In the genomic region with DNA sequence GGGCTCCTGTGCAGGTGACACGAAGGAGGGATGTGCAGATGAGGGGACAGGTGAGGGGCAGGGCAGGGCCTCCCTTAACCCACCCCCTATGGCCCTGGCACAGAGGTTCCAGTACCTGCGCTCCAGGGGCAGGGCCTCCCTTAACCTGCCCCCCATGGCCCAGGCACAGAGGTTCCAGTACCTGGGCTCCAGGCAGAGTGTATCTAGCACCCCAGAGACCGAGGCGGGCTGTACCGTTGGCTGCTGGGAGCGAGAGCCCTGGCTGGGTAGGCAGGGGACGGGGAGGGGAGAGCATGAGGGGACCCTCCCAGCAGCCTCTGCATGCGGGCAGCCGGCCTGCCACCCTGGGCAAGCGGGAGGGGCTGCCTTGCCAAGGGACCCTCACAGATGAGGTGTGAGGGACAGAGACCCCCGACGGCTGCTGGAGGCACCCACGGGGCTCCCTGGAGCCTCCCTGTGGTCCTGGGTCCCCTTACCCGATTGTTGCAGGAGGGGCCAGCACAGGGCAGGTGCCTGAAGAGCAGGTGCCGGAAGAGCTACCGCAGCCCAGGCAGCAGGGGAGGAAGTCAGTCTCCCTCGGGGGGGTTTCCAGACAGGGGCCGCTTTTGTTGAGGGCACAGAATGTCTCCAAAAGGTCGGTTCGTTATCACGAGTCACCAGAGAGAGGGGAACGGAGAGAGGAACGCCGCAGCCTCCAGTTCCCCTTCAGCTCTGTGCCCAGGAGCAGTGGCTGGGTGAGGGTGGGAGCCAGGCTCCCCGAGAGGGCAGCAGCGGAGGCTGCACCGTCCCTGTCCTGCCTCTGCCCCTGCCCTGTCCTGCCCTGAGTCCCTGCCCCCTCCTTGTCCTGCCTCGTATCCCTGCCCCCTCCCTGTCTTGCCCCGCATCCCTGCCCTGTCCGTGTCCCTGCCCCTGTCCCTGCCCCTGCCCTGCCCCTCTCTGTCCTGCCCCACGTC, we compare ENCODE assay signal across 8 cellular contexts. TPM values are rescaled to one million over a fixed set of nuclear protein-coding genes. Genes with fewer than 3 reads are reported as not detected.
DNase-seq lines count a peak whose midpoint lies in the region; ATAC-seq, FAIRE-seq and TF ChIP-seq lines count a peak whose summit lies in the region.
"Not testable (repeated sequence)": the region's sequence is repeated elsewhere in the genome, so short reads cannot be mapped to it uniquely, and the experiment has no call there.

No MANE protein-coding gene starts in this region.

- H3K4me3 ChIP-seq in CD8-positive, alpha-beta memory T cell (ENCODE audit: low read length); OCI-LY3 (ENCODE audit: low read length); endothelial cell of umbilical vein (replicated peaks in 1 of 3; ENCODE audit: insufficient read depth in 1 of 3, low read depth in 1 of 3, low read length in 3 of 3); right lobe of liver; sigmoid colon; upper lobe of left lung: not testable (repeated sequence)

- H3K9me3 ChIP-seq in CD8-positive, alpha-beta memory T cell (ENCODE audit: low read length); OCI-LY3 (ENCODE audit: insufficient read depth, low read length); endothelial cell of umbilical vein (replicated peaks; ENCODE audit: control insufficient read depth, insufficient read depth, low read length); right lobe of liver; sigmoid colon; upper lobe of left lung: not testable (repeated sequence)

- WGBS in right lobe of liver (ENCODE audit: insufficient coverage, low coverage, low lambda C conversion rate, missing lambda C conversion rate), result no CpG with 5 or more reads among the region's 31 CpGs
- WGBS in sigmoid colon, 2 donors, result 43 to 88% methylated on average over 2 to 10 of the region's 31 CpGs
- no CpG with 5 or more reads among the region's 31 CpGs for WGBS in upper lobe of left lung, 2 donors

- H3K9me3 Mint-ChIP-seq in CD8-positive, alpha-beta memory T cell; activated CD8-positive, alpha-beta T cell treated with anti-CD3 and anti-CD28 coated beads, Interleukin-2, amount 10 ng/mL, durations not matched to agents 7 days and 5 days (ENCODE audit: insufficient read depth): not testable (repeated sequence)

- H3K4me1 Mint-ChIP-seq in CD8-positive, alpha-beta memory T cell; activated CD8-positive, alpha-beta T cell treated with anti-CD3 and anti-CD28 coated beads, Interleukin-2, amount 10 ng/mL, durations not matched to agents 7 days and 5 days (ENCODE audit: low read depth): not testable (repeated sequence)

- peak; percentile 64 for ATAC-seq in activated CD8-positive, alpha-beta T cell treated with anti-CD3 and anti-CD28 coated beads, Interleukin-2, amount 10 ng/mL, durations not matched to agents 7 days and 5 days
- ATAC-seq in right lobe of liver, result peak; percentile 27 to 50 (median 40)
- ATAC-seq in upper lobe of left lung (ENCODE audit: low FRiP score in 2 of 2), result peak; percentile 34 to 58

- not testable (repeated sequence) for TF ChIP-seq CTCF in OCI-LY3 (IDR thresholded peaks at IDR 0.05; ENCODE audit: low read depth, low read length); endothelial cell of umbilical vein (IDR thresholded peaks at IDR 0.05; ENCODE audit: extremely low read depth in 1 of 2, insufficient read depth in 1 of 2, low read depth in 1 of 2, low read length in 2 of 2); right lobe of liver (IDR thresholded peaks at IDR 0.05); sigmoid colon (IDR thresholded peaks at IDR 0.05); upper lobe of left lung (IDR thresholded peaks at IDR 0.05)

- CTCF ChIA-PET in CD8-positive, alpha-beta memory T cell (lab: Charles Lee); activated CD8-positive, alpha-beta T cell treated with anti-CD3 and anti-CD28 coated beads, Interleukin-2, amount 10 ng/mL, durations not matched to agents 7 days and 5 days (lab: Charles Lee); endothelial cell of umbilical vein (lab: Charles Lee): not testable (repeated sequence)

- POLR2A ChIA-PET in CD8-positive, alpha-beta memory T cell (lab: Charles Lee); activated CD8-positive, alpha-beta T cell treated with anti-CD3 and anti-CD28 coated beads, Interleukin-2, amount 10 ng/mL, durations not matched to agents 7 days and 5 days (lab: Charles Lee); endothelial cell of umbilical vein (lab: Charles Lee): not testable (repeated sequence)

- H3K27me3 ChIP-seq in CD8-positive, alpha-beta memory T cell (ENCODE audit: insufficient read depth, low read length, poor library complexity, severe bottlenecking); OCI-LY3 (ENCODE audit: low read depth, low read length); endothelial cell of umbilical vein (ENCODE audit: control insufficient read depth in 2 of 2, insufficient read depth in 2 of 2, low read length in 2 of 2); right lobe of liver; sigmoid colon; upper lobe of left lung: not testable (repeated sequence)

- H3K36me3 Mint-ChIP-seq in CD8-positive, alpha-beta memory T cell; activated CD8-positive, alpha-beta T cell treated with anti-CD3 and anti-CD28 coated beads, Interleukin-2, amount 10 ng/mL, durations not matched to agents 7 days and 5 days (ENCODE audit: low read depth): not testable (repeated sequence)

- H2AFZ ChIP-seq in OCI-LY3 (ENCODE audit: low read depth, low read length); endothelial cell of umbilical vein (ENCODE audit: low read depth, low read length): not testable (repeated sequence)

- not testable (repeated sequence) for BruUV-seq in endothelial cell of umbilical vein (replicated peaks; lab: Mats Ljungman, UMichigan)

- FAIRE-seq in endothelial cell of umbilical vein (lab: Jason Lieb, UNC), result peak; percentile 49

- intact Hi-C loops in endothelial cell of umbilical vein (cut with micrococcal nuclease); right lobe of liver (cut with DNase I); sigmoid colon (cut with DNase I): not testable (repeated sequence)

- dilution Hi-C loops in endothelial cell of umbilical vein (cut with MboI; ENCODE audit: extremely low pct_ligation_motif_present, low sequenced_read_pairs), result not testable (repeated sequence)

- H4K20me1 ChIP-seq in OCI-LY3 (ENCODE audit: insufficient read depth, low read length); endothelial cell of umbilical vein (replicated peaks; ENCODE audit: control insufficient read depth, extremely low read depth, insufficient read depth, low read length): not testable (repeated sequence)

- not testable (repeated sequence) for H3K4me2 ChIP-seq in OCI-LY3 (ENCODE audit: low read length); endothelial cell of umbilical vein (ENCODE audit: insufficient read depth, low read length)

- not testable (repeated sequence) for H3K27ac ChIP-seq in CD8-positive, alpha-beta memory T cell (ENCODE audit: low read depth, low read length); endothelial cell of umbilical vein (ENCODE audit: insufficient read depth, low read depth, low read length); right lobe of liver; sigmoid colon; upper lobe of left lung
- H3K27ac ChIP-seq in OCI-LY3 (ENCODE audit: low read length), result peak overlapping the region; percentile 52; the same call in 1 of the 2 replicates

- not testable (repeated sequence) for H3K4me1 ChIP-seq in CD8-positive, alpha-beta memory T cell (ENCODE audit: insufficient read depth, low read length); OCI-LY3 (ENCODE audit: low read length); endothelial cell of umbilical vein (ENCODE audit: control insufficient read depth, extremely low read depth, insufficient read depth, low read length); right lobe of liver; sigmoid colon; upper lobe of left lung

- TF ChIP-seq POLR2A in endothelial cell of umbilical vein (IDR thresholded peaks at IDR 0.05; ENCODE audit: low read depth, low read length); right lobe of liver (IDR thresholded peaks at IDR 0.05); sigmoid colon (IDR thresholded peaks at IDR 0.05): not testable (repeated sequence)
- TF ChIP-seq POLR2A in upper lobe of left lung (IDR thresholded peaks at IDR 0.05), result peak in 1 of 4 donors; percentile 27

- not testable (repeated sequence) for H3K9ac ChIP-seq in OCI-LY3 (ENCODE audit: low read length); endothelial cell of umbilical vein (replicated peaks; ENCODE audit: extremely low read depth, insufficient read depth, low read length)

- not testable (repeated sequence) for TF ChIP-seq EP300 in sigmoid colon (IDR thresholded peaks at IDR 0.05); upper lobe of left lung (IDR thresholded peaks at IDR 0.05)

- not testable (repeated sequence) for H3K36me3 ChIP-seq in CD8-positive, alpha-beta memory T cell (ENCODE audit: insufficient read depth, low read length); OCI-LY3 (replicated peaks; ENCODE audit: low read depth, low read length); endothelial cell of umbilical vein (ENCODE audit: control insufficient read depth in 2 of 2, extremely low read depth in 1 of 2, insufficient read depth in 2 of 2, low read length in 2 of 2); right lobe of liver; sigmoid colon; upper lobe of left lung

- DNase-seq in CD8-positive, alpha-beta memory T cell, result peak in 4 of 5 donors; percentile 0 to 37 (median 23)
- peak; percentile 15 for DNase-seq in activated CD8-positive, alpha-beta T cell treated with anti-CD3 and anti-CD28 coated beads, Interleukin-2, amount 10 ng/mL, durations not matched to agents 7 days and 5 days
- peak; percentile 1 for DNase-seq in activated naive CD4-positive, alpha-beta T cell treated with Interleukin-2 at 50 U/mL for 16 hours
- not testable (repeated sequence) for DNase-seq in endothelial cell of umbilical vein (ENCODE audit: low read depth, low spot score)
- DNase-seq in right lobe of liver (peak in 1 of 3 donors; percentile 5), sigmoid colon (peak; percentile 4), upper lobe of left lung (peak in 1 of 2 donors; percentile 31)

- H3K4me3 Mint-ChIP-seq in CD8-positive, alpha-beta memory T cell, result peak overlapping the region in 1 of 7 donors; percentile 39
- not testable (repeated sequence) for H3K4me3 Mint-ChIP-seq in activated CD8-positive, alpha-beta T cell treated with anti-CD3 and anti-CD28 coated beads, Interleukin-2, amount 10 ng/mL, durations not matched to agents 7 days and 5 days

- H3K9me1 ChIP-seq in endothelial cell of umbilical vein (replicated peaks; ENCODE audit: control insufficient read depth, extremely low read depth, insufficient read depth, low read length), result not testable (repeated sequence)

- H3K79me2 ChIP-seq in OCI-LY3 (ENCODE audit: low read length); endothelial cell of umbilical vein (ENCODE audit: control insufficient read depth, insufficient read depth, low read length): not testable (repeated sequence)

- not testable (repeated sequence) for H3K27me3 Mint-ChIP-seq in CD8-positive, alpha-beta memory T cell; activated CD8-positive, alpha-beta T cell treated with anti-CD3 and anti-CD28 coated beads, Interleukin-2, amount 10 ng/mL, durations not matched to agents 7 days and 5 days (ENCODE audit: low read depth)

- peak overlapping the region in 1 of 8 donors; percentile 38 for H3K27ac Mint-ChIP-seq in CD8-positive, alpha-beta memory T cell
- not testable (repeated sequence) for H3K27ac Mint-ChIP-seq in activated CD8-positive, alpha-beta T cell treated with anti-CD3 and anti-CD28 coated beads, Interleukin-2, amount 10 ng/mL, durations not matched to agents 7 days and 5 days

RNA-seq across cellular contexts. Expression of a gene that starts 26.1 kb away (rescaled TPM):
- 1 to 10 TPM; 7.6 to 9.0 TPM for total RNA-seq in CD8-positive, alpha-beta memory T cell
- polyA plus RNA-seq in CD8-positive, alpha-beta memory T cell, result 47.3 TPM
- total RNA-seq in activated CD8-positive, alpha-beta T cell treated with anti-CD3 and anti-CD28 coated beads, Interleukin-2, amount 10 ng/mL, durations not matched to agents 7 days and 5 days, result 10 to 100 TPM in 1 of 2 experiments, 1 to 10 TPM in 1; 8.2 to 10.6 TPM
- total RNA-seq in endothelial cell of umbilical vein, result 7.6 and 43.2 TPM in 2 replicates
- 16.3 and 22.3 TPM in 2 replicates for polyA plus RNA-seq in endothelial cell of umbilical vein
- polyA plus RNA-seq in endothelial cell of umbilical vein (2011; cell fraction: cytosol; rRNA removed), result 11.8 and 16.1 TPM in 2 replicates
- polyA plus RNA-seq in endothelial cell of umbilical vein (2011; cell fraction: nucleus; rRNA removed), result 48.9 and 62.3 TPM in 2 replicates
- 27.0 and 43.5 TPM in 2 replicates for polyA plus RNA-seq in endothelial cell of umbilical vein (2012)
- 6.8 and 25.7 TPM in 2 replicates for polyA minus RNA-seq in endothelial cell of umbilical vein
- 17.3 TPM for polyA minus RNA-seq in endothelial cell of umbilical vein (2011; cell fraction: cytosol; rRNA and poly(A)+ RNA removed)
- 11.1 and 15.4 TPM in 2 replicates for polyA minus RNA-seq in endothelial cell of umbilical vein (2011; cell fraction: nucleus; rRNA and poly(A)+ RNA removed)
- total RNA-seq in right lobe of liver, result 10 to 100 TPM in 3 of 6 experiments, 1 to 10 TPM in 3; 5.8 to 83.8 (median 11.1) TPM
- total RNA-seq in sigmoid colon, result 10 to 100 TPM in 3 of 4 donors, 1 to 10 TPM in 1; 6.5 to 34.6 (median 10.9) TPM
- 10 to 100 TPM; 12.5 to 68.2 (median 12.6) TPM for polyA plus RNA-seq in sigmoid colon
- total RNA-seq in upper lobe of left lung, result 10 to 100 TPM in 3 of 6 donors, 1 to 10 TPM in 3; 4.9 to 51.7 (median 10.2) TPM

RNA-seq across cellular contexts. Expression of a gene that starts 52.4 kb away (rescaled TPM):
- total RNA-seq in CD8-positive, alpha-beta memory T cell, result 10 to 100 TPM; 10.4 to 15.5 TPM
- polyA plus RNA-seq in CD8-positive, alpha-beta memory T cell, result 13.2 TPM
- total RNA-seq in activated CD8-positive, alpha-beta T cell treated with anti-CD3 and anti-CD28 coated beads, Interleukin-2, amount 10 ng/mL, durations not matched to agents 7 days and 5 days, result 1 to 10 TPM; 2.9 to 8.0 TPM
- 7.2 and 31.8 TPM in 2 replicates for total RNA-seq in endothelial cell of umbilical vein
- 3.4 and 5.1 TPM in 2 replicates for polyA plus RNA-seq in endothelial cell of umbilical vein
- polyA plus RNA-seq in endothelial cell of umbilical vein (2011; cell fraction: cytosol; rRNA removed), result 2.7 TPM in 2 replicates
- 10.2 and 13.3 TPM in 2 replicates for polyA plus RNA-seq in endothelial cell of umbilical vein (2011; cell fraction: nucleus; rRNA removed)
- 17.9 and 20.3 TPM in 2 replicates for polyA plus RNA-seq in endothelial cell of umbilical vein (2012)
- 7.4 and 11.2 TPM in 2 replicates for polyA minus RNA-seq in endothelial cell of umbilical vein
- polyA minus RNA-seq in endothelial cell of umbilical vein (2011; cell fraction: cytosol; rRNA and poly(A)+ RNA removed), result 9.9 TPM
- 11.1 and 11.7 TPM in 2 replicates for polyA minus RNA-seq in endothelial cell of umbilical vein (2011; cell fraction: nucleus; rRNA and poly(A)+ RNA removed)
- total RNA-seq in right lobe of liver, result 1 to 10 TPM in 5 of 6 experiments, under 1 TPM in 1; 0.93 to 7.5 (median 3.0) TPM
- 1 to 10 TPM; 1.4 to 8.6 (median 6.1) TPM for total RNA-seq in sigmoid colon
- 10 to 100 TPM in 1 of 3 donors, 1 to 10 TPM in 2; 1.4 to 10.8 (median 1.8) TPM for polyA plus RNA-seq in sigmoid colon
- 10 to 100 TPM in 2 of 6 donors, 1 to 10 TPM in 4; 2.0 to 15.7 (median 3.1) TPM for total RNA-seq in upper lobe of left lung
